30 cellular contexts compared by ENCODE assay signal in the genomic region with DNA sequence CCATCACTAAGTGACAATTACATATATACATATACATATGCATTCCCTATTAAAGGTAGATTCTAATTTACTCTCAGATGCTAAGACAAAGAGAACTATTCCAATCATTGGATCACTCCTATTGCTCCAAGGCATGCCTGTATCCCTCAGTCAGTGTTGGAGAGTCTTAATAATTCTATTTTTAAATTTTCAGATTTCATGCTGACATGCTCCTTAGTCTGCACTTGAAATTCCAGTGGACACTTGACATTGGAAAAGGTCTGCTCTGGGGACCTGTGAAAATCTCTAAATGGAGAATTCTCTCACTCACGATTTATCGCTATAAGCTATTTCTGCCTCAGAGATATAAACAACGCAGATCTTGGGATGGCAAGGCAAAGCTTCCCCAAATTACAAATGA.
"Had no signal": no experiment of that assay in that cellular context is flagged by ENCODE, and none has a peak within 500 bp of the region (broad histone marks: within the 10 kb centered on the region; RNA-seq: fewer than 3 reads in every experiment).

No MANE protein-coding gene starts in this region.

- H3K27ac ChIP-seq: cardiac muscle cell, KMS-11, Peyer's patch, SK-N-MC had no signal

- H3K9me3 ChIP-seq: Peyer's patch had no signal

- H3K27me3 ChIP-seq: cardiac muscle cell, Peyer's patch had no signal

- DNase-seq: activated CD4-positive, alpha-beta T cell treated with anti-CD3 and anti-CD28 coated beads, Interleukin-2, amount 10 ng/mL, durations not matched to agents 24 days and 14 days; activated CD4-positive, alpha-beta T cell treated with anti-CD3 and anti-CD28 coated beads, Interleukin-2, amount 50 U/mL, for 4 hours; activated CD8-positive, alpha-beta T cell treated with anti-CD3 and anti-CD28 coated beads for 36 hours; activated effector memory CD4-positive, alpha-beta T cell treated with anti-CD3 and anti-CD28 coated beads, Interleukin-2, amount 50 U/mL, for 16 hours; activated naive CD4-positive, alpha-beta T cell; activated naive CD4-positive, alpha-beta T cell treated with anti-CD3 and anti-CD28 coated beads, Interleukin-2, amount 50 U/mL, for 16 hours; activated naive CD8-positive, alpha-beta T cell treated with anti-CD3 and anti-CD28 coated beads for 36 hours; activated T-cell treated with anti-CD3 and anti-CD28 coated beads, Interleukin-2, amount 50 U/mL, for 1 hour; activated T-cell treated with anti-CD3 and anti-CD28 coated beads, Interleukin-2, amount 50 U/mL, for 72 hours; amniotic stem cell; aorta; MM.1S; NCI-H1092; NCI-H1436 treated with DMSO at 0.1 percent for 48 hours; NCI-H187; NCI-H2029 treated with DMSO at 0.1 percent for 48 hours; NCI-H2107; NCI-H2171; NCI-H510A; NCI-H526; NCI-H748 treated with DMSO at 0.1 percent for 48 hours; NK-92 treated with Interleukin-12 subunit alpha and Interleukin-12 subunit beta, amount 100 ng/mL, for 24 hours; PC-3; Peyer's patch; RPMI8226; T1000 had no signal

- H3K36me3 ChIP-seq: cardiac muscle cell, Peyer's patch had no signal

- H3K4me3 ChIP-seq: cardiac muscle cell, Peyer's patch, SK-N-MC had no signal

- ATAC-seq: activated CD8-positive, alpha-beta T cell treated with anti-CD3 and anti-CD28 coated beads for 36 hours; activated T-cell treated with anti-CD3 and anti-CD28 coated beads, Interleukin-2, amount 50 U/mL, for 72 hours; activated T-helper 17 cell treated with anti-CD3 and anti-CD28 coated beads, Interleukin-2, amount 50 U/mL, for 72 hours; PC-3 had no signal

- H3K9ac ChIP-seq: KMS-11 had no signal
